ENCODE assay signal across 16 cellular contexts in the genomic region with DNA sequence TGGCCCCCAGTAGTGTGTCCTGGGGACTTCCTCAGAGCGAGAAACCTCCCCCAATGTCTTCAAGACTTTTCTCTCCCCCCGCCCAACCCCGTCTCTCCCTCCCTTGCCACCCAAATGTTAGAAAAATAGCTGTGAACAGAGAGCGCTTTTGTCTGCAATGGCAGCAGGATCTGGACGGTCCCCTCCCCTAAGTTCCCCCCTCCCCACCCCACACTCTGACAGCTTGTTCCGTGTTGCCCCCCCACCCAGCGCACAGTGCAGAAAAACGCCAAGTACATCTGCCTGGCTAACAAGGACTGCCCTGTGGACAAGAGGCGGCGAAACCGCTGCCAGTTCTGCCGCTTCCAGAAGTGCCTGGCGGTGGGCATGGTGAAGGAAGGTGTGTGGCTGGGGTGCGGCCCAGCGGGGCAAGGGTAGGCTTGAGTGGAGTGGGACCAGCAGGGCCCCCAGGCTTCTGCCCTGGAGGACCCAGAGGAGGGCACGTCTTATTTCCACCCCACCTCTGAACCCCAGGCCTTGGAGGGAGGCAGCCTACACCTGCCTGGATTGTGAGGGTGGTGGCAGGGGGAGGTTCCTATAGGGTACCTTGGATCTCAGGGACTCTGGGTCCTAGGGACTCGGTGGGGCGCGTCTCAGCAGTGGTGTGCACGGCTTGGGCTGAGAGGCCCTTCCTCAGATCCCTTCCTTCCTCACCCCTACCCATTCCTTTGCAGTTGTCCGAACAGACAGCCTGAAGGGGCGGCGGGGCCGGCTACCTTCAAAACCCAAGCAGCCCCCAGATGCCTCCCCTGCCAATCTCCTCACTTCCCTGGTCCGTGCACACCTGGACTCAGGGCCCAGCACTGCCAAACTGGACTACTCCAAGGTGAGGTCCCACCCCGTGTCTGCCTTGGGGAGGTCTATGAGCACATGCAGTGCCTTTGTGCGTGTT. TPM values are rescaled to one million over a fixed set of nuclear protein-coding genes. Genes with fewer than 3 reads are reported as not detected.
DNase-seq lines count a peak whose midpoint lies in the region; ATAC-seq and TF ChIP-seq lines count a peak whose summit lies in the region.
"Had no signal": no experiment of that assay in that cellular context is flagged by ENCODE, and none has a peak within 500 bp of the region (broad histone marks: within the 10 kb centered on the region; RNA-seq: fewer than 3 reads in every experiment).

No MANE protein-coding gene starts in this region.

- H3K4me3 Mint-ChIP-seq in CD14-positive monocyte (no peak overlapping the region), HFFc6 (peak overlapping the region; percentile 3; the same call in 1 of the 2 replicates)
- H3K4me3 Mint-ChIP-seq: nephron progenitor cell had no signal

- H3K27me3 Mint-ChIP-seq in CD14-positive monocyte (ENCODE audit: low read depth in 3 of 3) (peaks cover 22 to 24% (median 22%) of the 10 kb centered on the region in 3 donors), HFFc6 (ENCODE audit: insufficient read depth) (peaks cover 69% of the 10 kb centered on the region)

- no peaks in the 10 kb centered on the region for H3K79me2 ChIP-seq in hepatocyte

- peaks cover 7% of the 10 kb centered on the region for H4K20me1 ChIP-seq in hepatocyte (ENCODE audit: insufficient read depth, poor library complexity, severe bottlenecking)

- H3K27ac ChIP-seq in hepatocyte (no peak overlapping the region), sigmoid colon (peak overlapping the region; percentile 94 to 100 (median 96))
- H3K27ac ChIP-seq: epithelial cell of prostate had no signal

- TF ChIP-seq CTCF in CD14-positive monocyte (IDR thresholded peaks at IDR 0.05) = no peak
- TF ChIP-seq CTCF in HFFc6 (IDR thresholded peaks at IDR 0.05) = no peak
- no peak for TF ChIP-seq CTCF in hepatocyte (IDR thresholded peaks at IDR 0.05; ENCODE audit: poor library complexity)
- TF ChIP-seq CTCF in sigmoid colon (IDR thresholded peaks at IDR 0.05) = no peak

- intact Hi-C loops in CD14-positive monocyte (cut with micrococcal nuclease) (no loop called here), sigmoid colon (cut with DNase I) (no loop called here)

- no peak for TF ChIP-seq POLR2A in sigmoid colon (IDR thresholded peaks at IDR 0.05)

- peaks cover 15 to 38% of the 10 kb centered on the region in 2 donors for H3K36me3 Mint-ChIP-seq in CD14-positive monocyte
- peaks cover 6% of the 10 kb centered on the region; the same call in 1 of the 2 replicates for H3K36me3 Mint-ChIP-seq in HFFc6 (ENCODE audit: low read depth)
- H3K36me3 Mint-ChIP-seq: CD4-positive, CD25-positive, alpha-beta regulatory T cell had no signal

- no peaks in the 10 kb centered on the region for H3K9me2 ChIP-seq in hepatocyte (replicated peaks; ENCODE audit: insufficient read depth)

- H3K4me2 ChIP-seq in hepatocyte = no peak overlapping the region

- H3K9me3 ChIP-seq in hepatocyte (ENCODE audit: low read depth) (no peaks in the 10 kb centered on the region), sigmoid colon (no peaks in the 10 kb centered on the region)
- H3K9me3 ChIP-seq: tibial artery had no signal

- peaks cover 0 to 14% (median 2%) of the 10 kb centered on the region in 7 donors for H3K9me3 Mint-ChIP-seq in CD14-positive monocyte
- peaks cover 10% of the 10 kb centered on the region; the same call in 1 of the 2 replicates for H3K9me3 Mint-ChIP-seq in HFFc6
- H3K9me3 Mint-ChIP-seq: CD4-positive, CD25-positive, alpha-beta regulatory T cell; nephron progenitor cell had no signal

- H3K4me3 ChIP-seq in hepatocyte (no peak overlapping the region), sigmoid colon (peak overlapping the region in 2 of 4 donors; percentile 17 to 19)
- H3K4me3 ChIP-seq: tibial artery had no signal

- H3K27me3 ChIP-seq in hepatocyte (no peaks in the 10 kb centered on the region), sigmoid colon (no peaks in the 10 kb centered on the region)
- H3K27me3 ChIP-seq: tibial artery had no signal

- H3K4me1 ChIP-seq in hepatocyte (ENCODE audit: insufficient read depth) = no peaks in the 10 kb centered on the region
- peaks cover 0 to 68% (median 55%) of the 10 kb centered on the region in 4 donors for H3K4me1 ChIP-seq in sigmoid colon

- DNase-seq in CD14-positive monocyte (ENCODE audit: low spot score) (peak; percentile 42), HFFc6 (no peak), hepatocyte (ENCODE audit: low spot score) (peak; percentile 19), sigmoid colon (peak; percentile 85), SKM-1 treated with dmso at 0.1 percent for 144 hours (lab: John Stamatoyannopoulos, UW; ENCODE audit: unreplicated experiment) (no peak)
- DNase-seq: CD4-positive, CD25-positive, alpha-beta regulatory T cell; HCEC 1CT; NCI-H510A treated with DMSO at 0.1 percent for 48 hours; nephron progenitor cell; stimulated activated CD4-positive, alpha-beta T cell treated with anti-CD3 and anti-CD28 coated beads, Interleukin-12 subunit alpha, Interleukin-12 subunit beta, amount 100 ng/mL, for 4 hours; tibial artery had no signal

- H3K27ac Mint-ChIP-seq in CD14-positive monocyte = peak overlapping the region in 3 of 7 donors; percentile 17 to 74 (median 35)
- peak overlapping the region; percentile 61 for H3K27ac Mint-ChIP-seq in HFFc6
- H3K27ac Mint-ChIP-seq: nephron progenitor cell had no signal

- no peak overlapping the region for H2AFZ ChIP-seq in hepatocyte

- no peak for ATAC-seq in activated CD4-positive, CD25-positive, alpha-beta regulatory T cell treated with anti-CD3 and anti-CD28 coated beads, Interleukin-2, amount 50 U/mL, for 24 hours
- ATAC-seq in GM21723 (IDR thresholded peaks at IDR 0.05; ENCODE audit: unreplicated experiment) = no peak
- ATAC-seq: SK-N-SH treated with all-trans-retinoic acid at 6 μM for 48 hours had no signal

- no peak for TF ChIP-seq EP300 in sigmoid colon (IDR thresholded peaks at IDR 0.05)

- WGBS in hepatocyte (ENCODE audit: low lambda C conversion rate, missing lambda C conversion rate) = 94% methylated on average over 23 of the region's 27 CpGs
- WGBS in sigmoid colon, 2 donors = 92 to 93% methylated on average over 27 of the region's 27 CpGs

- H3K4me1 Mint-ChIP-seq in CD14-positive monocyte (peaks cover 9% of the 10 kb centered on the region), HFFc6 (ENCODE audit: low read depth) (peaks cover 22% of the 10 kb centered on the region)

- H3K36me3 ChIP-seq in hepatocyte (replicated peaks; ENCODE audit: insufficient read depth, low read depth) (no peaks in the 10 kb centered on the region), sigmoid colon (peaks cover 3 to 32% (median 17%) of the 10 kb centered on the region in 4 donors)

RNA-seq across cellular contexts. Expression of a gene that starts 4.8 kb away (rescaled TPM):
- polyA plus RNA-seq in CD14-positive monocyte (10 to 100 TPM; 10.1 to 41.4 TPM), hepatocyte (131 and 165 TPM in 2 replicates), sigmoid colon (10 to 100 TPM; 31.2 to 65.9 (median 45.0) TPM)
- 10 to 100 TPM; 10.3 to 46.6 (median 43.6) TPM for total RNA-seq in HFFc6 (2021; fragmentation: NEBNext Ultra II Directional; extraction: Animal tissue kit (Norgen Biotek cat#: 25700))
- total RNA-seq in hepatocyte (39.2 and 59.2 TPM in 2 replicates), sigmoid colon (100 to 1,000 TPM in 3 of 4 donors, 10 to 100 TPM in 1; 41.7 to 276 (median 167) TPM)

RNA-seq across cellular contexts. Expression of a gene that starts 13.7 kb away (rescaled TPM):
- polyA plus RNA-seq in CD14-positive monocyte (10 to 100 TPM; 20.5 to 26.4 TPM), hepatocyte (52.0 and 57.7 TPM in 2 replicates), sigmoid colon (10 to 100 TPM; 58.9 to 64.5 (median 61.7) TPM)
- total RNA-seq in HFFc6 (2021; fragmentation: NEBNext Ultra II Directional; extraction: Animal tissue kit (Norgen Biotek cat#: 25700)) = 10 to 100 TPM; 62.1 to 73.6 (median 66.6) TPM
- total RNA-seq in hepatocyte (55.9 and 61.6 TPM in 2 replicates), sigmoid colon (10 to 100 TPM; 30.2 to 48.7 (median 38.2) TPM)

RNA-seq across cellular contexts. Expression of a gene that starts 23.5 kb away (rescaled TPM):
- polyA plus RNA-seq in CD14-positive monocyte = not detected
- total RNA-seq in HFFc6 (2021; fragmentation: NEBNext Ultra II Directional; extraction: Animal tissue kit (Norgen Biotek cat#: 25700)) = not detected
- not detected in 2 replicates for total RNA-seq in hepatocyte
- 0.15 TPM in 1 of 2 replicates, not detected in the other for polyA plus RNA-seq in hepatocyte
- total RNA-seq in sigmoid colon = 1 to 10 TPM in 2 of 4 donors, under 1 TPM in 1, not detected in 1; 0.41 to 5.7 (median 1.2) TPM
- polyA plus RNA-seq in sigmoid colon = under 1 TPM in 1 of 3 donors, not detected in 2; 0.61 TPM
- total RNA-seq: LHCN-M2 had no signal
- polyA plus RNA-seq: CD4-positive, CD25-positive, alpha-beta regulatory T cell had no signal

RNA-seq across cellular contexts. Expression of a gene that starts 49.3 kb away (rescaled TPM):
- 1 to 10 TPM in 1 of 2 donors, under 1 TPM in 1; 0.63 to 1.6 TPM for polyA plus RNA-seq in CD14-positive monocyte
- under 1 TPM; 0.24 to 1.00 (median 0.69) TPM for total RNA-seq in HFFc6 (2021; fragmentation: NEBNext Ultra II Directional; extraction: Animal tissue kit (Norgen Biotek cat#: 25700))
- 4.0 and 8.0 TPM in 2 replicates for total RNA-seq in hepatocyte
- polyA plus RNA-seq in hepatocyte = 9.9 and 17.0 TPM in 2 replicates
- total RNA-seq in sigmoid colon = 10 to 100 TPM in 2 of 4 donors, 1 to 10 TPM in 2; 9.2 to 11.1 (median 10.1) TPM
- polyA plus RNA-seq in sigmoid colon = 10 to 100 TPM in 1 of 3 donors, 1 to 10 TPM in 2; 4.2 to 17.0 (median 4.9) TPM

Comparison
In these comparisons a context has a peak if more than half of its experiments do, and no peak if none do; other contexts are left out.
1. DNase-seq: peak in CD14-positive monocyte (single experiment), hepatocyte (single experiment) and sigmoid colon (single experiment); none in HFFc6 (single experiment) and SKM-1 treated with dmso at 0.1 percent for 144 hours (single experiment).